In the genomic region with DNA sequence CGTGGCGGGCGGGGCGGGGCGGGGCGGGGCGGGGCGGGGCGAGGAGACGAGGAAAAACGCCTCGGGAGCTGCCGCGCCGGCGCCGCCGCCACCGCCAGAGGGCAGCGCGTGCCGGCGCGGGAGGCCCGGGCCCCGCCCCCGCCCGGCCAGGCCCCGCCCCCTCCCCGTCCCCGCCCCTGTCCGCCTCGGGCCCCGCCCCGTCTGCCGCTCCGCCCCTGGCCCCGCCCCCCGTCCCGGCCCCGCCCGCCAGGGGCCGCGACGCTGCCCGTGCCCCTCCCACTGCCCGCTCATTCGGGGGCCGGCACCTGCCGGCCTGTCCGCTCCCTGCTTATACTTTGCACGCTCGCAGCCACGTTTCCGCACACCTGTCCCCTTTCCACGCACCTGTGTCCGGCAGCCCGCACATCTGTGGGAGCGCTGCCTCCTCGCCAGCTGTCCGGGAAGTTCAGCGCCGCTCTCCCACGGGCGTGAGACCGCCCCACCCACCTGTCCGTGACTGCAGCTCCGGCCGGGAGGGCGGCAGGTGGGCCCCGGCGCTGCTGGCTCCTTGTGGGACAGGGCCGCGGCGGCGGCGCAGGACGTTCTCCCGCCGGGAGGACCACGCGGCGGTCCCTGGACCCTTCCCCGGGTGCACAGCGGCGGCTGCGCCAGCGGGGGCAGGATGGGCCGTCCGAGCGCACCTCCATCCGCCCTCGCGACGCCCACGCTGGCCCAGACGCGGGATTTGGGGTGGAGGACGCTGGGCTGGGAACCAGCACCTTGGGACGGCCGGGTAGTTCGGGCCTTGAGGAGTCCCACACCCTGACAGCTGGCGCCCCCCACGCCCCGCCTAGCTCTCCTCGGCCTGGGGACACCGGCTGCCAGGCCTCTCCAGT, we compare ENCODE assay signal across 8 cellular contexts.
DNase-seq lines count a peak whose midpoint lies in the region; ATAC-seq and TF ChIP-seq lines count a peak whose summit lies in the region.

No MANE protein-coding gene starts in this region.

- DNase-seq in GM12864 (ENCODE audit: low read depth) (no peak), RKO (ENCODE audit: low spot score) (peak; percentile 52), activated gamma-delta T cell (lab: John Stamatoyannopoulos, UW) (peak; percentile 75), germinal center (ENCODE audit: low spot score) (peak; percentile 85), nucleus accumbens (lab: John Stamatoyannopoulos, UW) (peak in 46 of 56 donors; percentile 12 to 83 (median 56)), superior temporal gyrus (ENCODE audit: extremely low spot score) (peak; percentile 43), HuH-7 (ENCODE audit: low spot score) (no peak)

- peak overlapping the region; percentile 62 for H3K4me3 ChIP-seq in GM12864 (ENCODE audit: low read depth, low read length)

- peak; percentile 51 for ATAC-seq in HG02798 (IDR thresholded peaks at IDR 0.05; ENCODE audit: poor library complexity, unreplicated experiment)

- no peak for TF ChIP-seq CTCF in GM12864 (IDR thresholded peaks at IDR 0.05; ENCODE audit: low read depth, low read length, missing control alignments)

Comparison
In these comparisons a context has a peak if more than half of its experiments do, and no peak if none do; other contexts are left out.
1. DNase-seq: peak in RKO (single experiment), activated gamma-delta T cell (single experiment), germinal center (single experiment), nucleus accumbens (46 of 56) and superior temporal gyrus (single experiment); none in GM12864 (single experiment) and HuH-7 (single experiment).